Comparison of ENCODE assay signal across 19 cellular contexts in the genomic region with DNA sequence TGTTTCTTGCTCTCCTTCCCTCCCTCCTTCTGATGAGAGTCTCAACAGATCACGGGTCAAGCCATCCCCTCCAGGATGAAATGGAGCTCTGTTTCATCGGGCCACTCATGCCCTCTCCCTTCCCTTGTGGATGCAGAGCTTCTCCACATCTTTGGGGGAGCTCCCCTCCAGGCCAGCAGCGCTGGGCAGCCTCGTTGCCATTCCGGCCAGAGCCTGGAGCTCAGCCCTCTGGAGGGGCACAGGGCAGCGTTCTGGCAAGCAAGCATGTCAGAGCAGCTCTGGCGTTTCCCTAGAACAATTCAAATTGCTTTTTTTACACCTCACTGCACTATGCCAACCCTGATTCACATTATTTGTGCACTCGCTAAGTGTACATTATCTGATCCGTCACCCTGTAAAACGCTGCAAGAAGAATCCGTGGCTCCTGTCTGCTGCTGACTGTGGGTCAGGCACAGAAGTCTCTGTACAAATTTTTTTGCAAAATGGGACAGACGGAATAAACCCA.
A peak's percentile ranks its signal among the peaks of the same experiment; 100 is the strongest.
DNase-seq lines count a peak whose midpoint lies in the region; ATAC-seq and TF ChIP-seq lines count a peak whose summit lies in the region.
"Had no signal": no experiment of that assay in that cellular context is flagged by ENCODE, and none has a peak within 500 bp of the region (broad histone marks: within the 10 kb centered on the region; RNA-seq: fewer than 3 reads in every experiment).

No MANE protein-coding gene starts in this region.

- no peaks in the 10 kb centered on the region for H3K9me3 Mint-ChIP-seq in activated CD4-positive, alpha-beta T cell treated with anti-CD3 and anti-CD28 coated beads for 36 hours (ENCODE audit: low read depth)

- no peak overlapping the region for H3K4me3 Mint-ChIP-seq in activated CD4-positive, alpha-beta T cell treated with anti-CD3 and anti-CD28 coated beads for 36 hours
- H3K4me3 Mint-ChIP-seq: CD8-positive, alpha-beta memory T cell; HFFc6 had no signal

- intact Hi-C loops in right lobe of liver (cut with DNase I): no loop called here
- intact Hi-C loops in activated CD4-positive, alpha-beta T cell treated with anti-CD3 and anti-CD28 coated beads for 36 hours (cut with DNase I, micrococcal nuclease): no loop called here

- H3K4me1 ChIP-seq in HEK293 (ENCODE audit: control insufficient read depth, insufficient read depth, low read length): no peaks in the 10 kb centered on the region
- H3K4me1 ChIP-seq in right lobe of liver: no peaks in the 10 kb centered on the region

- H3K4me3 ChIP-seq in HEK293 (ENCODE audit: low read depth, low read length): no peak overlapping the region
- H3K4me3 ChIP-seq in right lobe of liver: no peak overlapping the region

- 67% methylated on average over 12 of the region's 12 CpGs for WGBS in right lobe of liver (ENCODE audit: insufficient coverage, low coverage, low lambda C conversion rate, missing lambda C conversion rate)

- H3K27me3 Mint-ChIP-seq in activated CD4-positive, alpha-beta T cell treated with anti-CD3 and anti-CD28 coated beads for 36 hours: peaks cover 16% of the 10 kb centered on the region

- H3K27ac ChIP-seq in HEK293 (ENCODE audit: extremely low read depth, low read depth, low read length) (no peak overlapping the region), right lobe of liver (no peak overlapping the region)
- H3K27ac ChIP-seq: C4-2B had no signal

- TF ChIP-seq CTCF in HEK293 (tag by site-specific recombination; IDR thresholded peaks at IDR 0.05) (no peak), right lobe of liver (IDR thresholded peaks at IDR 0.05) (no peak)

- H3K27me3 ChIP-seq in right lobe of liver: no peaks in the 10 kb centered on the region

- DNase-seq in cerebellum (ENCODE audit: low spot score) (peak; percentile 30), mesenteric fat pad (ENCODE audit: low spot score) (peak; percentile 49), renal cortical epithelial cell (ENCODE audit: low read depth) (peak; percentile 73), middle frontal gyrus (ENCODE audit: extremely low spot score, low spot score) (no peak), right lobe of liver (no peak)
- no peak for DNase-seq in activated CD4-positive, alpha-beta T cell treated with anti-CD3 and anti-CD28 coated beads for 36 hours
- DNase-seq: CD8-positive, alpha-beta memory T cell; DMS79; H7; HFFc6; Kasumi-1; NCI-H1694; NCI-H2081 treated with DMSO at 0.1 percent for 48 hours; NCI-H2171 treated with DMSO at 0.1 percent for 48 hours; NCI-H524 treated with DMSO at 0.1 percent for 48 hours; SIG-M5; SK-N-SH had no signal

- H3K36me3 ChIP-seq in HEK293 (ENCODE audit: control insufficient read depth in 2 of 2, insufficient read depth in 1 of 2, low read length in 2 of 2) (no peaks in the 10 kb centered on the region), right lobe of liver (no peaks in the 10 kb centered on the region)

- CTCF ChIA-PET in HEK293 (lab: Yijun Ruan, JAX): interaction anchor here (1.4 kb wide), 1 partner anchor 29 kb away, joined by 4 read pairs; no protein-coding TSS in a partner anchor
- CTCF ChIA-PET in activated CD4-positive, alpha-beta T cell treated with anti-CD3 and anti-CD28 coated beads for 36 hours (lab: Charles Lee): no interaction called here

- no peaks in the 10 kb centered on the region for H3K9me3 ChIP-seq in HEK293 (ENCODE audit: control insufficient read depth, insufficient read depth, low read depth, low read length)
- H3K9me3 ChIP-seq in right lobe of liver: no peaks in the 10 kb centered on the region
- H3K9me3 ChIP-seq: SK-N-SH had no signal

- no peak for ATAC-seq in right lobe of liver
- ATAC-seq in activated CD4-positive, alpha-beta T cell treated with anti-CD3 and anti-CD28 coated beads for 36 hours: no peak

- H3K27ac Mint-ChIP-seq in activated CD4-positive, alpha-beta T cell treated with anti-CD3 and anti-CD28 coated beads for 36 hours: no peak overlapping the region
- H3K27ac Mint-ChIP-seq: HFFc6 had no signal

- H3K4me1 Mint-ChIP-seq in activated CD4-positive, alpha-beta T cell treated with anti-CD3 and anti-CD28 coated beads for 36 hours: no peaks in the 10 kb centered on the region
- H3K4me1 Mint-ChIP-seq: CD8-positive, alpha-beta memory T cell had no signal

- TF ChIP-seq POLR2A in right lobe of liver (IDR thresholded peaks at IDR 0.05): no peak

- no peaks in the 10 kb centered on the region for H3K36me3 Mint-ChIP-seq in activated CD4-positive, alpha-beta T cell treated with anti-CD3 and anti-CD28 coated beads for 36 hours (ENCODE audit: low read depth)
- H3K36me3 Mint-ChIP-seq: CD8-positive, alpha-beta memory T cell had no signal

- POLR2A ChIA-PET in HEK293 (lab: Yijun Ruan, JAX): interaction anchor here (1.0 to 1.1 kb wide), 2 partner anchors 21 to 139 kb away, joined by 3 read pairs; a partner anchor contains a TSS
- POLR2A ChIA-PET in activated CD4-positive, alpha-beta T cell treated with anti-CD3 and anti-CD28 coated beads for 36 hours (lab: Charles Lee): no interaction called here

TF ChIP-seq in HEK293, 187 proteins besides CTCF, POLR2A, EP300 and RAD21:
- TF ChIP-seq ZBTB21 (tag by site-specific recombination; IDR thresholded peaks at IDR 0.05) (no peak), ZNF600 (tag by site-specific recombination; IDR thresholded peaks at IDR 0.05) (0 out of 2 replicates have a peak, but pooled peaks have one; percentile 10)

Comparison
In these comparisons a context has a peak if more than half of its experiments do, and no peak if none do; other contexts are left out.
1. DNase-seq: peak in cerebellum (single experiment), mesenteric fat pad (single experiment) and renal cortical epithelial cell (single experiment); none in middle frontal gyrus (single experiment), right lobe of liver (0 of 3) and activated CD4-positive, alpha-beta T cell treated with anti-CD3 and anti-CD28 coated beads for 36 hours (single experiment).